Comparison of ENCODE assay signal across 22 cellular contexts in genomic region chr1:74613894-74614293, GRCh38. TPM values are rescaled to one million over a fixed set of nuclear protein-coding genes. Genes with fewer than 3 reads are reported as not detected.
DNase-seq lines count a peak whose midpoint lies in the region; ATAC-seq, FAIRE-seq and TF ChIP-seq lines count a peak whose summit lies in the region.
"Had no signal": no experiment of that assay in that cellular context is flagged by ENCODE, and none has a peak within 500 bp of the region (broad histone marks: within the 10 kb centered on the region; RNA-seq: fewer than 3 reads in every experiment).

No MANE protein-coding gene starts in this region.

- DNase-seq in GM12878 (ENCODE audit: low read depth, low spot score) (no peak), NCI-H2081 (lab: John Stamatoyannopoulos, UW) (no peak), pons (ENCODE audit: low spot score) (no peak), medulla oblongata (ENCODE audit: extremely low spot score) (no peak)
- DNase-seq: CD4-positive, alpha-beta T cell; EL; GOT3; IMR-90; NCI-H1105 treated with DMSO at 0.1 percent for 48 hours; NCI-H187 treated with DMSO at 0.1 percent for 48 hours; NCI-H526 treated with DMSO at 0.1 percent for 48 hours; PC-3; SJCRH30 had no signal

- no peaks in the 10 kb centered on the region for H4K20me1 ChIP-seq in GM12878 (ENCODE audit: control insufficient read depth, insufficient read depth)

- RAD21 ChIA-PET in GM12878 (lab: Charles Lee; ENCODE audit: unreplicated experiment) = no interaction called here

- no peaks in the 10 kb centered on the region for H3K79me2 ChIP-seq in GM12878 (ENCODE audit: control insufficient read depth, insufficient read depth, low read length)

- H3K4me1 ChIP-seq in GM12878 (ENCODE audit: control insufficient read depth, insufficient read depth, low read length) = no peaks in the 10 kb centered on the region
- H3K4me1 ChIP-seq: SJCRH30 had no signal

- TF ChIP-seq RAD21 in GM12878 (IDR thresholded peaks at IDR 0.05; ENCODE audit: insufficient read depth, low read depth, low read length) = no peak

- H3K4me3 ChIP-seq in GM12878 = no peak overlapping the region
- H3K4me3 ChIP-seq: SJCRH30 had no signal

- SMC1A ChIA-PET in GM12878 (lab: Charles Lee; ENCODE audit: uncharacterized antibody, unreplicated experiment) = interaction anchor here (1.1 to 1.4 kb wide), 4 partner anchors 17 to 75 kb away, joined by 3 to 5 read pairs (median 4); no protein-coding TSS in a partner anchor

- CTCF ChIA-PET in GM12878 (lab: Yijun Ruan, JAX) = interaction anchor here (1.1 to 1.6 kb wide), 3 partner anchors 13 to 110 kb away, joined by 3 to 7 read pairs (median 4); no protein-coding TSS in a partner anchor

- TF ChIP-seq EP300 in GM12878 (IDR thresholded peaks at IDR 0.05; ENCODE audit: borderline replicate concordance in 1 of 2, control insufficient read depth in 1 of 2, low read depth in 2 of 2, low read length in 2 of 2) = no peak

- WGBS in GM12878 (ENCODE audit: insufficient coverage, insufficient replicate concordance, low lambda C conversion rate, missing lambda C conversion rate) = 23% methylated on average over 2 of the region's 2 CpGs

- no peak for FAIRE-seq in GM12878 (lab: Jason Lieb, UNC)
- FAIRE-seq: TTC549 had no signal

- in situ Hi-C loops in GM12878 (cut with MboI) = no loop called here

- no peak overlapping the region for H3K27ac ChIP-seq in GM12878 (ENCODE audit: control insufficient read depth, insufficient read depth)
- H3K27ac ChIP-seq: RWPE1, SJCRH30 had no signal

- intact Hi-C loops in GM12878 (cut with micrococcal nuclease; ENCODE audit: unreplicated experiment) = no loop called here

- H3K27me3 ChIP-seq in GM12878 (replicated peaks in 1 of 2; ENCODE audit: control insufficient read depth in 2 of 2, insufficient read depth in 2 of 2, low read length in 1 of 2) = no peaks in the 10 kb centered on the region
- H3K27me3 ChIP-seq: SJCRH30 had no signal

- no peaks in the 10 kb centered on the region for H3K36me3 ChIP-seq in GM12878 (ENCODE audit: control insufficient read depth in 2 of 2, insufficient read depth in 2 of 2, low read length in 1 of 2)
- H3K36me3 ChIP-seq: SJCRH30 had no signal

- POLR2A ChIA-PET in GM12878 (lab: Charles Lee) = interaction anchor here (0.6 to 0.7 kb wide), 2 partner anchors 614 to 1140 kb away, joined by 3 to 5 read pairs; no protein-coding TSS in a partner anchor

- H3K9ac ChIP-seq in GM12878 (ENCODE audit: control insufficient read depth, insufficient read depth, low read length) = no peak overlapping the region

- ATAC-seq in GM18870 (IDR thresholded peaks at IDR 0.05; ENCODE audit: unreplicated experiment) (peak; percentile 72), GM21447 (IDR thresholded peaks at IDR 0.05; ENCODE audit: unreplicated experiment) (peak; percentile 58), HG03175 (IDR thresholded peaks at IDR 0.05; ENCODE audit: unreplicated experiment) (peak; percentile 68), GM12878 (peak; percentile 40)
- ATAC-seq: PC-3 had no signal

- TF ChIP-seq CTCF in GM12878 (IDR thresholded peaks at IDR 0.05 in 2 of 3, conservative IDR thresholded peaks at IDR 0.05 in 1 of 3; ENCODE audit: control insufficient read depth in 2 of 3, extremely low read depth in 1 of 3, insufficient read depth in 1 of 3, low read depth in 3 of 3, low read length in 3 of 3) = no peak

- no TSS peak for BruUV-seq in GM12878 (replicated peaks; lab: Mats Ljungman, UMichigan)

- H2AFZ ChIP-seq in GM12878 (ENCODE audit: control insufficient read depth, low read depth, low read length) = no peak overlapping the region

- H3K9me3 ChIP-seq in GM12878 (replicated peaks; ENCODE audit: control insufficient read depth, insufficient read depth, low read length) = no peaks in the 10 kb centered on the region
- H3K9me3 ChIP-seq: SJCRH30 had no signal

- no peak for TF ChIP-seq POLR2A in GM12878 (IDR thresholded peaks at IDR 0.05; ENCODE audit: low read depth, low read length)

- no peak overlapping the region for H3K4me2 ChIP-seq in GM12878 (ENCODE audit: control insufficient read depth, insufficient read depth)

TF ChIP-seq in GM12878, 131 proteins besides CTCF, POLR2A, EP300 and RAD21:
- TF ChIP-seq E4F1 (IDR thresholded peaks at IDR 0.05; ENCODE audit: borderline replicate concordance, partially characterized antibody) (no peak), EGR1 (IDR thresholded peaks at IDR 0.05; ENCODE audit: borderline replicate concordance in 1 of 2, low read depth in 2 of 2, low read length in 2 of 2) (no peak), ATF7 (IDR thresholded peaks at IDR 0.05; ENCODE audit: low read depth) (no peak), CREM (IDR thresholded peaks at IDR 0.05; ENCODE audit: low read depth) (no peak), KAT2A (conservative IDR thresholded peaks at IDR 0.05; ENCODE audit: control insufficient read depth, low read depth, low read length) (no peak), SUPT20H (IDR thresholded peaks at IDR 0.05; ENCODE audit: borderline replicate concordance, control insufficient read depth, low read depth, low read length) (no peak), HSF1 (IDR thresholded peaks at IDR 0.05; ENCODE audit: low read depth, low read length) (no peak)

RNA-seq across cellular contexts. Expression of gene ERICH3, which starts 59.7 kb away (rescaled TPM):
- total RNA-seq in GM12878 (2013; cell fraction: nucleolus; rRNA removed) = 2.2 and 2.3 TPM in 2 replicates
- total RNA-seq in GM12878 (2014; rRNA removed) (under 0.01 TPM in 1 of 2 replicates, not detected in the other), GM12878 (2014; rRNA removed; fragmentation: Illumina TruSeq; extraction: Trizol) (0.09 TPM in 1 of 2 replicates, not detected in the other), GM12878 (2021) (not detected in 2 replicates)
- polyA plus RNA-seq in GM12878 (2011; ENCODE audit: low read depth) = 0.10 TPM
- polyA plus RNA-seq in GM12878 (2011; rRNA removed) (0.08 and 0.17 TPM in 2 replicates), GM12878 (2014; fragmentation: Illumina TruSeq; extraction: Trizol) (0.03 TPM in 1 of 2 replicates, not detected in the other), GM12878 (2014; fragmentation: Nextera tagmentation; extraction: Ambion mirVana) (not detected), GM12878 (2014; rRNA removed) (0.05 TPM in 1 of 2 replicates, not detected in the other), GM12878 (2016; fragmentation: Nextera tagmentation; extraction: Ambion mirVana) (not detected)
- polyA plus RNA-seq in GM12878 (2011; cell fraction: cytosol; rRNA removed) = 0.02 and 0.03 TPM in 2 replicates
- polyA plus RNA-seq in GM12878 (2011; cell fraction: nucleus; rRNA removed) = 0.25 and 0.38 TPM in 2 replicates
- polyA plus RNA-seq in GM12878 (2012) = 0.38 and 0.52 TPM in 2 replicates
- polyA minus RNA-seq in GM12878 (2011; rRNA and poly(A)+ RNA removed) = 0.15 and 0.22 TPM in 2 replicates
- not detected in 2 replicates for polyA minus RNA-seq in GM12878 (2011; cell fraction: cytosol; rRNA and poly(A)+ RNA removed)
- 0.24 and 0.57 TPM in 2 replicates for polyA minus RNA-seq in GM12878 (2011; cell fraction: nucleus; rRNA and poly(A)+ RNA removed)
- total RNA-seq: CD4-positive, alpha-beta T cell; HT-29; IMR-90; LHCN-M2; PC-3; SJCRH30; T-helper 2 cell treated with Interferon-gamma antibody and Interleukin-4, amounts not matched to agents 100 ng/mL and 5 ng/mL, for 36 hours had no signal
- polyA plus RNA-seq: AG04450, IMR-90 had no signal
